In the genomic region with DNA sequence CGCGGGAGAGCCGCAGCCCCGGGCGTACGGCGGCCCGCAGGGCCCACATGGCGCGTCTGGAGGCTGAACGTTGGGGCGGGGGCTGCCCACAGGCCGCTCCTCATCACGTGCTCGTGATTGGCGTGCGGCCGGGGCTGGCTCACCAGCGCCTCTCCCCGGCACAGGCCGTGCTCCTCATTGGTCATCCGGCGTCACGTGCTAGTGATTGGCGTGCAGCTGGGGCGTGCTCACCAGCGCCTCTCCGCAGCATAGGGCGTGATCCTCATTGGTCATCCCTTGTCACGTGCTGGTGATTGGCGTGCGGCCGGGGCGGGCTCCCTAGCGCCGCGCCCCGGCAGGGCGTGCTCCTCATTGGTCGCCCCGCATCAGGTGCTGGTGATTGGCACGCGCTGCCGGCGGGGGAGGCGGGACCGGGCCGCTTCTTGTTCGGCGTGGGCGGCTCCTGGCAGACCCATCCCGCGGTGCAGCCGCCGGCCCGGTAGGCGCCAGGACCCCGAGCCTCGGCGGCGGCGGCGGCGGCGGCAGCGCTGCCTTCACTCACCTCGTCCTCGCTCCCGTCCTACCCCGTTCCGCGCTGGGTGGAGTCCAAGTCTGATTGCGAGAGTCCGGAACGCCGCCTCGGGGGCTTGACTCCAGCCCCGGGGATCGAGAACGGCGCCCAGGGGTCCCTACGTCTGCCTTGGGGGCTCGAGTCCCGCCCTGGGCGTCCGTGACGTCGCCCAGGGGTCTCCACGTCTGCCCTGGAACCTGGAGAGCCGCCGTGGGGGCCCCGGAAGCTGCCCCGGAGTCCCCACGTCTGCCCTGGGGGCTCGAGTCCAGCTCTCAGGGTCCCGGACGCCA, we compare ENCODE assay signal across 1 cellular context.
TF ChIP-seq lines count a peak whose summit lies in the region.

A gene with protein sequence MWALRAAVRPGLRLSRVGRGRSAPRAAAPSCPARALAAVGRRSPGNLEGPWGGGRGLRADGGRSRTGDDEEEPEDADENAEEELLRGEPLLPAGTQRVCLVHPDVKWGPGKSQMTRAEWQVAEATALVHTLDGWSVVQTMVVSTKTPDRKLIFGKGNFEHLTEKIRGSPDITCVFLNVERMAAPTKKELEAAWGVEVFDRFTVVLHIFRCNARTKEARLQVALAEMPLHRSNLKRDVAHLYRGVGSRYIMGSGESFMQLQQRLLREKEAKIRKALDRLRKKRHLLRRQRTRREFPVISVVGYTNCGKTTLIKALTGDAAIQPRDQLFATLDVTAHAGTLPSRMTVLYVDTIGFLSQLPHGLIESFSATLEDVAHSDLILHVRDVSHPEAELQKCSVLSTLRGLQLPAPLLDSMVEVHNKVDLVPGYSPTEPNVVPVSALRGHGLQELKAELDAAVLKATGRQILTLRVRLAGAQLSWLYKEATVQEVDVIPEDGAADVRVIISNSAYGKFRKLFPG (minus strand): TSS at position 58 of the 840 bp plus-strand sequence. CDS start 9 bp downstream, at position 49.

TF ChIP-seq in SK-N-SH, 30 proteins besides CTCF, POLR2A, EP300 and RAD21 (continued from another document):
- TF ChIP-seq, protein P1, sequence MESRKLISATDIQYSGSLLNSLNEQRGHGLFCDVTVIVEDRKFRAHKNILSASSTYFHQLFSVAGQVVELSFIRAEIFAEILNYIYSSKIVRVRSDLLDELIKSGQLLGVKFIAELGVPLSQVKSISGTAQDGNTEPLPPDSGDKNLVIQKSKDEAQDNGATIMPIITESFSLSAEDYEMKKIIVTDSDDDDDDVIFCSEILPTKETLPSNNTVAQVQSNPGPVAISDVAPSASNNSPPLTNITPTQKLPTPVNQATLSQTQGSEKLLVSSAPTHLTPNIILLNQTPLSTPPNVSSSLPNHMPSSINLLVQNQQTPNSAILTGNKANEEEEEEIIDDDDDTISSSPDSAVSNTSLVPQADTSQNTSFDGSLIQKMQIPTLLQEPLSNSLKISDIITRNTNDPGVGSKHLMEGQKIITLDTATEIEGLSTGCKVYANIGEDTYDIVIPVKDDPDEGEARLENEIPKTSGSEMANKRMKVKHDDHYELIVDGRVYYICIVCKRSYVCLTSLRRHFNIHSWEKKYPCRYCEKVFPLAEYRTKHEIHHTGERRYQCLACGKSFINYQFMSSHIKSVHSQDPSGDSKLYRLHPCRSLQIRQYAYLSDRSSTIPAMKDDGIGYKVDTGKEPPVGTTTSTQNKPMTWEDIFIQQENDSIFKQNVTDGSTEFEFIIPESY (IDR thresholded peaks at IDR 0.05; ENCODE audit: borderline replicate concordance, low read depth): peak; percentile 43; the same call in 1 of the 2 replicates
- TF ChIP-seq ELF1 (IDR thresholded peaks at IDR 0.05): no peak
- TF ChIP-seq, protein P2, sequence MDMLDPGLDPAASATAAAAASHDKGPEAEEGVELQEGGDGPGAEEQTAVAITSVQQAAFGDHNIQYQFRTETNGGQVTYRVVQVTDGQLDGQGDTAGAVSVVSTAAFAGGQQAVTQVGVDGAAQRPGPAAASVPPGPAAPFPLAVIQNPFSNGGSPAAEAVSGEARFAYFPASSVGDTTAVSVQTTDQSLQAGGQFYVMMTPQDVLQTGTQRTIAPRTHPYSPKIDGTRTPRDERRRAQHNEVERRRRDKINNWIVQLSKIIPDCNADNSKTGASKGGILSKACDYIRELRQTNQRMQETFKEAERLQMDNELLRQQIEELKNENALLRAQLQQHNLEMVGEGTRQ (IDR thresholded peaks at IDR 0.05; ENCODE audit: borderline replicate concordance, low read depth, low read length): peak; percentile 100
